In genomic region chr1:150981805-150982712, GRCh38 we compare ENCODE assay signal across 12 cellular contexts. TPM values are rescaled to one million over a fixed set of nuclear protein-coding genes. Genes with fewer than 3 reads are reported as not detected.
DNase-seq lines count a peak whose midpoint lies in the region; ATAC-seq, FAIRE-seq and TF ChIP-seq lines count a peak whose summit lies in the region.
"Had no signal": no experiment of that assay in that cellular context is flagged by ENCODE, and none has a peak within 500 bp of the region (broad histone marks: within the 10 kb centered on the region; RNA-seq: fewer than 3 reads in every experiment).

Gene ANXA9, plus strand, starts transcription at chr1:150982292. Its CDS starts 814 bp downstream, at chr1:150983106.

- SMC1A ChIA-PET in GM12878 (lab: Charles Lee; ENCODE audit: uncharacterized antibody, unreplicated experiment): interaction anchor here (0.6 kb wide), 1 partner anchor 307 kb away, joined by 3 read pairs; no protein-coding TSS in a partner anchor

- H4K5ac ChIP-seq in mesendoderm (ENCODE audit: low read length): no peak within 1 kb of the TSS

- no peak for TF ChIP-seq CTCF in GM12878 (IDR thresholded peaks at IDR 0.05 in 2 of 3, conservative IDR thresholded peaks at IDR 0.05 in 1 of 3; ENCODE audit: control insufficient read depth in 2 of 3, extremely low read depth in 1 of 3, insufficient read depth in 1 of 3, low read depth in 3 of 3, low read length in 3 of 3)

- no peak within 1 kb of the TSS for H3K27ac ChIP-seq in GM12878 (ENCODE audit: control insufficient read depth, insufficient read depth)
- H3K27ac ChIP-seq in mesendoderm (ENCODE audit: low read depth, low read length): peak within 1 kb of the TSS; percentile 31

- 22% methylated on average over 10 of the region's 12 CpGs for WGBS in GM12878 (ENCODE audit: insufficient coverage, insufficient replicate concordance, low lambda C conversion rate, missing lambda C conversion rate)
- WGBS in mesendoderm (ENCODE audit: extremely low coverage, insufficient coverage, low lambda C conversion rate): no CpG with 5 or more reads among the region's 12 CpGs

- no peak for FAIRE-seq in GM12878 (lab: Jason Lieb, UNC)

- no peak within 1 kb of the TSS for H2AFZ ChIP-seq in GM12878 (ENCODE audit: control insufficient read depth, low read depth, low read length)

- no peaks in the 10 kb centered on the region for H3K9me3 ChIP-seq in GM12878 (replicated peaks; ENCODE audit: control insufficient read depth, insufficient read depth, low read length)

- H3K4me3 ChIP-seq in GM12878 (no peak within 1 kb of the TSS), mesendoderm (ENCODE audit: low read length) (no peak within 1 kb of the TSS)

- no peak for TF ChIP-seq RAD21 in GM12878 (IDR thresholded peaks at IDR 0.05; ENCODE audit: insufficient read depth, low read depth, low read length)

- peak within 1 kb of the TSS; percentile 61 for H3K56ac ChIP-seq in mesendoderm (ENCODE audit: low read length)

- RAD21 ChIA-PET in GM12878 (lab: Charles Lee; ENCODE audit: unreplicated experiment): interaction anchor here (1.8 to 4.1 kb wide), 2 partner anchors 14 to 24 kb away, joined by 4 to 19 read pairs; partner anchors contain the start of gene MINDY1

- no peak for TF ChIP-seq EP300 in GM12878 (IDR thresholded peaks at IDR 0.05; ENCODE audit: borderline replicate concordance in 1 of 2, control insufficient read depth in 1 of 2, low read depth in 2 of 2, low read length in 2 of 2)

- DNase-seq in DMS53 (lab: John Stamatoyannopoulos, UW) (peak; percentile 74), LoVo (ENCODE audit: low spot score) (peak; percentile 34), GM12878 (ENCODE audit: low read depth, low spot score) (no peak), mesendoderm (no peak), activated gamma-delta T cell (lab: John Stamatoyannopoulos, UW) (no peak), NCI-H345 (lab: John Stamatoyannopoulos, UW) (no peak), NCI-H2171 (lab: John Stamatoyannopoulos, UW) (no peak)
- DNase-seq: activated B cell treated with CpG ODN at 0.5 μM for 24 hours; caudate nucleus; stimulated activated CD4-positive, alpha-beta T cell treated with anti-CD3 and anti-CD28 coated beads, Interleukin-12 subunit alpha, Interleukin-12 subunit beta, amount 100 ng/mL, for 4 hours had no signal

- H3K4me1 ChIP-seq in GM12878 (ENCODE audit: control insufficient read depth, insufficient read depth, low read length) (no peaks in the 10 kb centered on the region), mesendoderm (ENCODE audit: control insufficient read depth, low read depth, low read length) (peaks cover 13% of the 10 kb centered on the region)

- no peak within 1 kb of the TSS for H4K8ac ChIP-seq in mesendoderm (ENCODE audit: low read depth, low read length)

- H3K27me3 ChIP-seq in GM12878 (replicated peaks in 1 of 2; ENCODE audit: control insufficient read depth in 2 of 2, insufficient read depth in 2 of 2, low read length in 1 of 2) (no peaks in the 10 kb centered on the region; a peak in 1 of 4 replicates), mesendoderm (ENCODE audit: insufficient read depth, low read length, poor library complexity) (no peaks in the 10 kb centered on the region)

- H4K20me1 ChIP-seq in GM12878 (ENCODE audit: control insufficient read depth, insufficient read depth): no peaks in the 10 kb centered on the region

- POLR2A ChIA-PET in GM12878 (lab: Charles Lee): interaction anchor here (0.6 kb wide), 1 partner anchor 113 kb away, joined by 3 read pairs; no protein-coding TSS in a partner anchor

- CTCF ChIA-PET in GM12878 (lab: Yijun Ruan, JAX): interaction anchor here (0.5 to 15.8 kb wide), 10 partner anchors 9 to 726 kb away, joined by 3 to 252 read pairs (median 3); partner anchors contain the start of gene MINDY1

- H3K79me2 ChIP-seq in GM12878 (ENCODE audit: control insufficient read depth, insufficient read depth, low read length): no peaks in the 10 kb centered on the region
- no peaks in the 10 kb centered on the region for H3K79me2 ChIP-seq in mesendoderm (ENCODE audit: control insufficient read depth, insufficient read depth, low read length)

- no peak within 1 kb of the TSS for H2BK120ac ChIP-seq in mesendoderm (ENCODE audit: low read depth, low read length)

- H3K9ac ChIP-seq in GM12878 (ENCODE audit: control insufficient read depth, insufficient read depth, low read length) (no peak within 1 kb of the TSS), mesendoderm (ENCODE audit: low read length) (no peak within 1 kb of the TSS)

- H3K36me3 ChIP-seq in GM12878 (ENCODE audit: control insufficient read depth in 2 of 2, insufficient read depth in 2 of 2, low read length in 1 of 2) (no peaks in the 10 kb centered on the region), mesendoderm (ENCODE audit: control insufficient read depth, insufficient read depth, low read length) (no peaks in the 10 kb centered on the region)

- H3K79me1 ChIP-seq in mesendoderm (ENCODE audit: low read length): no peaks in the 10 kb centered on the region

- no peak within 1 kb of the TSS for H2BK5ac ChIP-seq in mesendoderm (ENCODE audit: low read length)

- ATAC-seq in GM12878 (peak; percentile 43), HG02852 (IDR thresholded peaks at IDR 0.05; ENCODE audit: unreplicated experiment) (no peak)

- no peak within 1 kb of the TSS for H2BK15ac ChIP-seq in mesendoderm (replicated peaks; ENCODE audit: low read depth)

- H3K4me2 ChIP-seq in GM12878 (ENCODE audit: control insufficient read depth, insufficient read depth) (no peak within 1 kb of the TSS), mesendoderm (ENCODE audit: low read length) (no peak within 1 kb of the TSS)

- no peak within 1 kb of the TSS for H3K18ac ChIP-seq in mesendoderm (ENCODE audit: low read length)

- no peak within 1 kb of the TSS for H2AK5ac ChIP-seq in mesendoderm (ENCODE audit: low read length)

- H3K23ac ChIP-seq in mesendoderm (ENCODE audit: low read length): no peak within 1 kb of the TSS

- no TSS peak for BruUV-seq in GM12878 (replicated peaks; lab: Mats Ljungman, UMichigan)

- intact Hi-C loops in GM12878 (cut with micrococcal nuclease; ENCODE audit: unreplicated experiment): no loop called here

- in situ Hi-C loops in GM12878 (cut with MboI): no loop called here

- no peak for TF ChIP-seq POLR2A in GM12878 (IDR thresholded peaks at IDR 0.05; ENCODE audit: low read depth, low read length)

- no peak within 1 kb of the TSS for H3K4ac ChIP-seq in mesendoderm (ENCODE audit: low read depth, low read length)

TF ChIP-seq in GM12878, 131 proteins besides CTCF, POLR2A, EP300 and RAD21 (continues in another document):
- TF ChIP-seq, protein P1, sequence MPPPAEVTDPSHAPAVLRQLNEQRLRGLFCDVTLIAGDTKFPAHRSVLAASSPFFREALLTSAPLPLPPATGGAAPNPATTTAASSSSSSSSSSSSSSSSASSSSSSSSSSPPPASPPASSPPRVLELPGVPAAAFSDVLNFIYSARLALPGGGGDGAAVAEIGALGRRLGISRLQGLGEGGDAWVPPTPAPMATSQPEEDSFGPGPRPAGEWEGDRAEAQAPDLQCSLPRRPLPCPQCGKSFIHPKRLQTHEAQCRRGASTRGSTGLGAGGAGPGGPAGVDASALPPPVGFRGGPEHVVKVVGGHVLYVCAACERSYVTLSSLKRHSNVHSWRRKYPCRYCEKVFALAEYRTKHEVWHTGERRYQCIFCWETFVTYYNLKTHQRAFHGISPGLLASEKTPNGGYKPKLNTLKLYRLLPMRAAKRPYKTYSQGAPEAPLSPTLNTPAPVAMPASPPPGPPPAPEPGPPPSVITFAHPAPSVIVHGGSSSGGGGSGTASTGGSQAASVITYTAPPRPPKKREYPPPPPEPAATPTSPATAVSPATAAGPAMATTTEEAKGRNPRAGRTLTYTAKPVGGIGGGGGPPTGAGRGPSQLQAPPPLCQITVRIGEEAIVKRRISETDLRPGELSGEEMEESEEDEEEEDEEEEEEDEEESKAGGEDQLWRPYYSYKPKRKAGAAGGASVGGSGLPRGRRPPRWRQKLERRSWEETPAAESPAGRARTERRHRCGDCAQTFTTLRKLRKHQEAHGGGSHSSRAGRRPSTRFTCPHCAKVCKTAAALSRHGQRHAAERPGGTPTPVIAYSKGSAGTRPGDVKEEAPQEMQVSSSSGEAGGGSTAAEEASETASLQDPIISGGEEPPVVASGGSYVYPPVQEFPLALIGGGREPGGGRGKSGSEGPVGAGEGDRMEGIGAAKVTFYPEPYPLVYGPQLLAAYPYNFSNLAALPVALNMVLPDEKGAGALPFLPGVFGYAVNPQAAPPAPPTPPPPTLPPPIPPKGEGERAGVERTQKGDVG (CRISPR knock-in tag; IDR thresholded peaks at IDR 0.05): no peak

RNA-seq across cellular contexts. Expression of gene ANXA9, which starts in this region (rescaled TPM):
- 0.75 TPM in 1 of 2 replicates, not detected in the other for total RNA-seq in GM12878 (2013; cell fraction: nucleolus; rRNA removed)
- total RNA-seq in GM12878 (2014; rRNA removed) (not detected in 2 replicates), GM12878 (2014; rRNA removed; fragmentation: Illumina TruSeq; extraction: Trizol) (0.09 TPM in 1 of 2 replicates, not detected in the other), GM12878 (2021) (not detected in 2 replicates)
- 0.18 TPM for polyA plus RNA-seq in GM12878 (2011; ENCODE audit: low read depth)
- polyA plus RNA-seq in GM12878 (2011; rRNA removed) (0.37 and 0.43 TPM in 2 replicates), GM12878 (2014; fragmentation: Illumina TruSeq; extraction: Trizol) (0.04 TPM in 1 of 2 replicates, not detected in the other), GM12878 (2014; fragmentation: Nextera tagmentation; extraction: Ambion mirVana) (under 1 TPM in 1 of 2 experiments, not detected in 1; 0.11 TPM), GM12878 (2014; rRNA removed) (0.08 TPM in 1 of 2 replicates, not detected in the other), GM12878 (2016; fragmentation: Nextera tagmentation; extraction: Ambion mirVana) (under 1 TPM; 0.25 to 0.28 TPM)
- polyA plus RNA-seq in GM12878 (2011; cell fraction: cytosol; rRNA removed): 0.38 and 0.57 TPM in 2 replicates
- 0.31 and 0.39 TPM in 2 replicates for polyA plus RNA-seq in GM12878 (2011; cell fraction: nucleus; rRNA removed)
- 0.41 and 0.49 TPM in 2 replicates for polyA plus RNA-seq in GM12878 (2012)
- polyA minus RNA-seq in GM12878 (2011; rRNA and poly(A)+ RNA removed): 0.15 and 0.46 TPM in 2 replicates
- polyA minus RNA-seq in GM12878 (2011; cell fraction: cytosol; rRNA and poly(A)+ RNA removed): not detected in 2 replicates
- polyA minus RNA-seq in GM12878 (2011; cell fraction: nucleus; rRNA and poly(A)+ RNA removed): 0.24 TPM in 1 of 2 replicates, not detected in the other
- polyA plus RNA-seq in mesendoderm (2013, experiment 1 of 2): 1.8 TPM
- polyA plus RNA-seq in mesendoderm (2013, experiment 2 of 2): 1.9 TPM
- total RNA-seq: activated B cell treated with CpG ODN at 0.5 μM for 24 hours, LHCN-M2 had no signal

Comparison
In these comparisons a context has a peak if more than half of its experiments do, and no peak if none do; other contexts are left out.
1. Peak in ATAC-seq in GM12878; RNA of the gene not detected or under 1 TPM.
2. DNase-seq: peak in DMS53 (single experiment) and LoVo (single experiment); none in GM12878 (single experiment), mesendoderm (single experiment), activated gamma-delta T cell (single experiment), NCI-H345 (single experiment) and NCI-H2171 (single experiment).